Comparison of ENCODE assay signal across 8 cellular contexts in genomic region chr16:65070831-65071230, GRCh38.
DNase-seq lines count a peak whose midpoint lies in the region; ATAC-seq and TF ChIP-seq lines count a peak whose summit lies in the region.

No MANE protein-coding gene starts in this region.

- no peak for TF ChIP-seq CTCF in cardiac fibroblast (IDR thresholded peaks at IDR 0.05; ENCODE audit: low read depth, low read length)

- peak overlapping the region in 1 of 2 donors; percentile 2 for H3K4me3 ChIP-seq in cardiac fibroblast (replicated peaks in 1 of 2; ENCODE audit: low read depth in 2 of 2, low read length in 2 of 2)

- DNase-seq in LoVo (ENCODE audit: low spot score) (peak; percentile 80), cardiac fibroblast (ENCODE audit: low read depth in 2 of 2) (peak; percentile 95 to 99), kidney tubule cell (ENCODE audit: low spot score) (peak; percentile 85), superior temporal gyrus (ENCODE audit: extremely low spot score) (peak; percentile 97), NCI-H2107 (lab: John Stamatoyannopoulos, UW) (no peak), NCI-H526 treated with DMSO at 0.1 percent for 48 hours (lab: John Stamatoyannopoulos, UW) (no peak)

- ATAC-seq in HG02623 (IDR thresholded peaks at IDR 0.05; ENCODE audit: unreplicated experiment) = no peak
- ATAC-seq in GM18873 (IDR thresholded peaks at IDR 0.05; ENCODE audit: low FRiP score, unreplicated experiment) = no peak

Comparison
In these comparisons a context has a peak if more than half of its experiments do, and no peak if none do; other contexts are left out.
1. DNase-seq: peak in LoVo (single experiment), cardiac fibroblast (2 of 2), kidney tubule cell (single experiment) and superior temporal gyrus (single experiment); none in NCI-H2107 (single experiment) and NCI-H526 treated with DMSO at 0.1 percent for 48 hours (single experiment).